ENCODE assay signal across 19 cellular contexts in the genomic region with DNA sequence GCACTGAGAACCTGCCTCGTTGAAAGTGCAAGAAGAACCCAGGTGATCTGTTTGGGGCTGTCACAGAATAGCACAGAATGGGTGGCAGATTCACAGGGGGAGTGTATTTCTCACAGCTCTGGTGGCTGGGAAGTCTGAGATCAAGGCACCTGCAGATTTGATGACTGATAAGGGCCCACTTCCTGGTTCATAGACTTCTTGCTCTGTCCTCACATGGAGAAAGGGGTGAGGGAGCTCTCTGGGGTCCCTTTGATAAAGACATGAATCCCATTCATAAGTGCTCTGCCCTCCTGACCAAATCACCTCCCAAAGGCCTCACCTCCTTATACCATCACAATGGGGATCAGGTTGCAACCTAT.
DNase-seq lines count a peak whose midpoint lies in the region; ATAC-seq and TF ChIP-seq lines count a peak whose summit lies in the region.
"Had no signal": no experiment of that assay in that cellular context is flagged by ENCODE, and none has a peak within 500 bp of the region (broad histone marks: within the 10 kb centered on the region; RNA-seq: fewer than 3 reads in every experiment).

No MANE protein-coding gene starts in this region.

- DNase-seq in activated CD8-positive, alpha-beta memory T cell treated with anti-CD3 and anti-CD28 coated beads, Interleukin-2, amount 10 ng/mL, durations not matched to agents 7 days and 5 days, result no peak
- DNase-seq in activated CD8-positive, alpha-beta memory T cell treated with anti-CD3 and anti-CD28 coated beads, Interleukin-2, amount 50 U/mL, for 48 hours, result no peak
- DNase-seq in DND-41, result peak; percentile 57
- peak in 6 of 34 experiments; percentile 2 to 31 (median 8) for DNase-seq in T-cell
- DNase-seq in naive thymus-derived CD4-positive, alpha-beta T cell, result peak in 5 of 9 donors; percentile 14 to 36 (median 24)
- DNase-seq in NCI-H510A (lab: John Stamatoyannopoulos, UW), result no peak
- DNase-seq: DMS 273 treated with DMSO at 0.1 percent for 48 hours, H9, Karpas-422, NCI-H146, NCI-H2171, NCI-H446, RPMI8226, SHP77 treated with DMSO at 0.1 percent for 48 hours, SK-N-SH had no signal

- intact Hi-C loops in naive thymus-derived CD4-positive, alpha-beta T cell (cut with micrococcal nuclease), result no loop called here

- POLR2A ChIA-PET in T-cell (lab: Charles Lee), result no interaction called here
- POLR2A ChIA-PET in naive thymus-derived CD4-positive, alpha-beta T cell (lab: Charles Lee), result no interaction called here

- peaks cover 30% of the 10 kb centered on the region for H3K4me1 ChIP-seq in DND-41 (ENCODE audit: insufficient read depth, low read length)
- peaks cover 21 to 23% of the 10 kb centered on the region in 2 donors for H3K4me1 ChIP-seq in naive thymus-derived CD4-positive, alpha-beta T cell (ENCODE audit: control insufficient read depth in 2 of 2, insufficient read depth in 2 of 2, low read length in 2 of 2)

- H3K4me2 ChIP-seq in DND-41 (ENCODE audit: insufficient read depth, low read length), result no peak overlapping the region; the same call in 1 of the 2 replicates
- H3K4me2 ChIP-seq: BLaER1, SK-N-SH had no signal

- no peaks in the 10 kb centered on the region for H3K36me3 ChIP-seq in DND-41 (ENCODE audit: insufficient read depth, low read length)
- H3K36me3 ChIP-seq in naive thymus-derived CD4-positive, alpha-beta T cell (ENCODE audit: control insufficient read depth in 2 of 3, insufficient read depth in 3 of 3, low read length in 3 of 3), result no peaks in the 10 kb centered on the region
- H3K36me3 ChIP-seq: BLaER1 had no signal

- H3K36me3 Mint-ChIP-seq in activated CD8-positive, alpha-beta memory T cell treated with anti-CD3 and anti-CD28 coated beads, Interleukin-2, amount 10 ng/mL, durations not matched to agents 7 days and 5 days, result no peaks in the 10 kb centered on the region
- no peaks in the 10 kb centered on the region for H3K36me3 Mint-ChIP-seq in T-cell
- H3K36me3 Mint-ChIP-seq in naive thymus-derived CD4-positive, alpha-beta T cell, result peaks cover 0 to 5% (median 0%) of the 10 kb centered on the region in 5 donors

- no peak overlapping the region for H3K27ac ChIP-seq in DND-41 (ENCODE audit: low read length)
- H3K27ac ChIP-seq in naive thymus-derived CD4-positive, alpha-beta T cell (ENCODE audit: low read depth, low read length), result no peak overlapping the region
- H3K27ac ChIP-seq: BLaER1 had no signal

- H3K4me3 ChIP-seq in DND-41 (ENCODE audit: low read depth in 1 of 2, low read length in 2 of 2), result no peak overlapping the region
- H3K4me3 ChIP-seq in naive thymus-derived CD4-positive, alpha-beta T cell (ENCODE audit: low read length), result peak overlapping the region; percentile 16
- H3K4me3 ChIP-seq: BLaER1, GM12878 had no signal

- no peak for TF ChIP-seq CTCF in DND-41 (IDR thresholded peaks at IDR 0.05; ENCODE audit: borderline replicate concordance, extremely low read depth, low read length, poor library complexity, severe bottlenecking)

- peaks cover 30% of the 10 kb centered on the region for H3K27me3 Mint-ChIP-seq in activated CD8-positive, alpha-beta memory T cell treated with anti-CD3 and anti-CD28 coated beads, Interleukin-2, amount 10 ng/mL, durations not matched to agents 7 days and 5 days
- peaks cover 0 to 5% of the 10 kb centered on the region in 2 donors for H3K27me3 Mint-ChIP-seq in T-cell
- H3K27me3 Mint-ChIP-seq in naive thymus-derived CD4-positive, alpha-beta T cell, result peaks cover 0 to 25% (median 0%) of the 10 kb centered on the region in 5 donors

- no peak for ATAC-seq in activated CD8-positive, alpha-beta memory T cell treated with anti-CD3 and anti-CD28 coated beads, Interleukin-2, amount 10 ng/mL, durations not matched to agents 7 days and 5 days
- peak; percentile 67 for ATAC-seq in DND-41 (ENCODE audit: insufficient read depth, low read depth)
- peak in 2 of 4 experiments; percentile 21 to 33 for ATAC-seq in T-cell (replicated peaks in 1 of 4)
- no peak for ATAC-seq in naive thymus-derived CD4-positive, alpha-beta T cell
- no peak for ATAC-seq in GM18868 (IDR thresholded peaks at IDR 0.05; ENCODE audit: unreplicated experiment)
- no peak for ATAC-seq in GM19397 (IDR thresholded peaks at IDR 0.05; ENCODE audit: unreplicated experiment)

- no peaks in the 10 kb centered on the region for H4K20me1 ChIP-seq in DND-41 (ENCODE audit: insufficient read depth, low read length)
- H4K20me1 ChIP-seq: BLaER1 had no signal

- no peak overlapping the region for H3K9ac ChIP-seq in DND-41 (ENCODE audit: low read depth, low read length)
- H3K9ac ChIP-seq: BLaER1, SK-N-SH had no signal

- H3K79me2 ChIP-seq in DND-41 (ENCODE audit: insufficient read depth, low read length), result no peaks in the 10 kb centered on the region

- peaks cover 9% of the 10 kb centered on the region for H3K27me3 ChIP-seq in DND-41 (ENCODE audit: insufficient read depth, low read length, poor library complexity)
- no peaks in the 10 kb centered on the region for H3K27me3 ChIP-seq in naive thymus-derived CD4-positive, alpha-beta T cell (ENCODE audit: control insufficient read depth in 2 of 2, insufficient read depth in 2 of 2, low read length in 2 of 2)
- H3K27me3 ChIP-seq: BLaER1 had no signal

- H3K4me1 Mint-ChIP-seq in activated CD8-positive, alpha-beta memory T cell treated with anti-CD3 and anti-CD28 coated beads, Interleukin-2, amount 10 ng/mL, durations not matched to agents 7 days and 5 days, result peaks cover 31% of the 10 kb centered on the region
- H3K4me1 Mint-ChIP-seq in T-cell, result peaks cover 40 to 52% (median 47%) of the 10 kb centered on the region in 3 donors
- H3K4me1 Mint-ChIP-seq in naive thymus-derived CD4-positive, alpha-beta T cell, result peaks cover 27 to 47% (median 38%) of the 10 kb centered on the region in 7 donors

- CTCF ChIA-PET in activated CD8-positive, alpha-beta memory T cell treated with anti-CD3 and anti-CD28 coated beads, Interleukin-2, amount 10 ng/mL, durations not matched to agents 7 days and 5 days (lab: Charles Lee), result no interaction called here
- CTCF ChIA-PET in T-cell (lab: Charles Lee), result interaction anchor here in 1 of 2 donors (0.9 kb wide), 1 partner anchor 931 kb away, joined by 4 read pairs; no protein-coding TSS in a partner anchor
- CTCF ChIA-PET in naive thymus-derived CD4-positive, alpha-beta T cell (lab: Charles Lee), result no interaction called here

- H3K27ac Mint-ChIP-seq in activated CD8-positive, alpha-beta memory T cell treated with anti-CD3 and anti-CD28 coated beads, Interleukin-2, amount 10 ng/mL, durations not matched to agents 7 days and 5 days, result peak overlapping the region; percentile 16
- H3K27ac Mint-ChIP-seq in T-cell, result peak overlapping the region; percentile 36 to 83
- H3K27ac Mint-ChIP-seq in naive thymus-derived CD4-positive, alpha-beta T cell, result peak overlapping the region in 5 of 9 donors; percentile 1 to 64 (median 33)
- H3K27ac Mint-ChIP-seq: H9 had no signal

- no peaks in the 10 kb centered on the region for H3K9me3 ChIP-seq in DND-41 (ENCODE audit: insufficient read depth, low read length, severe bottlenecking)
- no peaks in the 10 kb centered on the region for H3K9me3 ChIP-seq in naive thymus-derived CD4-positive, alpha-beta T cell (ENCODE audit: control insufficient read depth in 2 of 3, low read length in 3 of 3)
- H3K9me3 ChIP-seq: BLaER1, SK-N-SH had no signal

- no peaks in the 10 kb centered on the region for H3K9me3 Mint-ChIP-seq in activated CD8-positive, alpha-beta memory T cell treated with anti-CD3 and anti-CD28 coated beads, Interleukin-2, amount 10 ng/mL, durations not matched to agents 7 days and 5 days (ENCODE audit: low read depth)
- H3K9me3 Mint-ChIP-seq in T-cell, result no peaks in the 10 kb centered on the region
- H3K9me3 Mint-ChIP-seq in naive thymus-derived CD4-positive, alpha-beta T cell, result peaks cover 0 to 2% (median 0%) of the 10 kb centered on the region in 11 donors
- H3K9me3 Mint-ChIP-seq: H9 had no signal

- H2AFZ ChIP-seq in DND-41 (ENCODE audit: low read depth, low read length), result no peak overlapping the region

- no peak overlapping the region for H3K4me3 Mint-ChIP-seq in activated CD8-positive, alpha-beta memory T cell treated with anti-CD3 and anti-CD28 coated beads, Interleukin-2, amount 10 ng/mL, durations not matched to agents 7 days and 5 days
- H3K4me3 Mint-ChIP-seq in T-cell, result peak overlapping the region in 1 of 3 donors; percentile 67
- peak overlapping the region in 6 of 10 donors; percentile 14 to 75 (median 41) for H3K4me3 Mint-ChIP-seq in naive thymus-derived CD4-positive, alpha-beta T cell
- H3K4me3 Mint-ChIP-seq: H9 had no signal

Comparison
In these comparisons a context has a peak if more than half of its experiments do, and no peak if none do; other contexts are left out.
1. DNase-seq: peak in DND-41 (single experiment) and naive thymus-derived CD4-positive, alpha-beta T cell (5 of 9); none in activated CD8-positive, alpha-beta memory T cell treated with anti-CD3 and anti-CD28 coated beads, Interleukin-2, amount 10 ng/mL, durations not matched to agents 7 days and 5 days (single experiment), activated CD8-positive, alpha-beta memory T cell treated with anti-CD3 and anti-CD28 coated beads, Interleukin-2, amount 50 U/mL, for 48 hours (single experiment) and NCI-H510A (single experiment).
2. Peak in every context shown above with its lines, with median percentiles within 50 percentile points of each other: H3K27ac Mint-ChIP-seq.